In the genomic region with DNA sequence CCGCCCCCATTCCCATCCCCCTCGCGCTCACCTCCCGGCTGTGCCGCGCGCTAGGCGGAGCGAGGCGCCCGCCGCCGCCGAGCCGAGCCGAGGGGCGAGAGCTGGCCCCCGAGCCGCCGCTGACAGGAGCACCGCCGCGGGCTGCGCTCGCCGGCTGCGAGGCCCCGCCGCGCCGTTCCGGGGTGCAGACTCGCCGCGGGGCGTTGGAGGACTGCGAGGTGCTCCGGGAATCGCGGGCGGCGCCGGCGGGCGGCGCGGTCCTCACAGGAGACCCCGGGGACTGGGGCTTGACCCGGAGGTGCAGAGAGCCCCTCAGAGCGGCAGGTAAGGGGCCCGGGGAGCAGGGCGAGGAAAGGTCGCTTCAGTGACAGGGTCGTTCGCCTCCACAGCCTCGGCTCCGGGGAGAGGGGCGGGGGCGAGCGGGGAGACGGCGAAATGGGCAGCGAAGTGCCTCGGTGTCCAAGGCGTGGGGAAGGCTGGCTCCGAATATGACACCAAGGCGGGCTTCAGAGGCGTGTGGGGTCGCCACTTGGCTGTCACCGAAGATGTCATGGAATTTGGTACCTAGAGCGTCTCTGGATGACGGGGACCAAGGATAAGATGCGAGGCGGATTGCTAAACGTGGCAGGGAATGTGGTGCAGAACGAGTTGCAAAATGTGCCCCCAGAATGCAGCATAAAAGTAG, we compare ENCODE assay signal across 8 cellular contexts. TPM values are rescaled to one million over a fixed set of nuclear protein-coding genes. Genes with fewer than 3 reads are reported as not detected.
DNase-seq lines count a peak whose midpoint lies in the region; ATAC-seq and TF ChIP-seq lines count a peak whose summit lies in the region.

No MANE protein-coding gene starts in this region.

- H3K27ac Mint-ChIP-seq in natural killer cell treated with Interleukin-12 subunit alpha and Interleukin-12 subunit beta and Interleukin-15 and Interleukin-18, amount 100 ng/mL, for 72 hours = peak overlapping the region; percentile 24 to 69

- H3K4me3 ChIP-seq in AG10803 (ENCODE audit: low read length) = peak overlapping the region; percentile 76
- H3K4me3 ChIP-seq in LNCaP clone FGC (ENCODE audit: low read depth, low read length) = peak overlapping the region; percentile 75

- peaks cover 24 to 34% of the 10 kb centered on the region in 2 donors for H3K4me1 Mint-ChIP-seq in natural killer cell treated with Interleukin-12 subunit alpha and Interleukin-12 subunit beta and Interleukin-15 and Interleukin-18, amount 100 ng/mL, for 72 hours (ENCODE audit: low read depth in 2 of 2)

- no peak for DNase-seq in AG10803 (ENCODE audit: low read depth)
- no peak for DNase-seq in LNCaP clone FGC (ENCODE audit: low read depth)
- DNase-seq in activated CD8-positive, alpha-beta memory T cell treated with anti-CD3 and anti-CD28 coated beads for 48 hours (ENCODE audit: low read depth in 2 of 3, low spot score in 2 of 3) = peak in 2 of 3 experiments; percentile 2 to 7
- no peak for DNase-seq in natural killer cell treated with Interleukin-12 subunit alpha and Interleukin-12 subunit beta and Interleukin-15 and Interleukin-18, amount 100 ng/mL, for 72 hours (ENCODE audit: low spot score)

- no peaks in the 10 kb centered on the region for H3K9me3 Mint-ChIP-seq in natural killer cell treated with Interleukin-12 subunit alpha and Interleukin-12 subunit beta and Interleukin-15 and Interleukin-18, amount 100 ng/mL, for 72 hours

- peaks cover 12 to 23% of the 10 kb centered on the region in 2 donors for H3K27me3 Mint-ChIP-seq in natural killer cell treated with Interleukin-12 subunit alpha and Interleukin-12 subunit beta and Interleukin-15 and Interleukin-18, amount 100 ng/mL, for 72 hours

- no peaks in the 10 kb centered on the region for H3K36me3 Mint-ChIP-seq in natural killer cell treated with Interleukin-12 subunit alpha and Interleukin-12 subunit beta and Interleukin-15 and Interleukin-18, amount 100 ng/mL, for 72 hours

- TF ChIP-seq CTCF in AG10803 (conservative IDR thresholded peaks at IDR 0.05; ENCODE audit: low read length) (no peak), LNCaP clone FGC (IDR thresholded peaks at IDR 0.05; ENCODE audit: control insufficient read depth, extremely low read depth, insufficient read depth) (no peak)

- peak overlapping the region; percentile 69 for H3K27ac ChIP-seq in temporal lobe (ENCODE audit: low read depth, low read length)

- ATAC-seq in GM19351 (IDR thresholded peaks at IDR 0.05; ENCODE audit: unreplicated experiment) (peak; percentile 46), esophagus mucosa (peak; percentile 69), HG03045 (IDR thresholded peaks at IDR 0.05; ENCODE audit: unreplicated experiment) (no peak)
- peak in 1 of 2 donors; percentile 77 for ATAC-seq in natural killer cell treated with Interleukin-12 subunit alpha and Interleukin-12 subunit beta and Interleukin-15 and Interleukin-18, amount 100 ng/mL, for 72 hours

- peak overlapping the region; percentile 89 for H3K4me3 Mint-ChIP-seq in natural killer cell treated with Interleukin-12 subunit alpha and Interleukin-12 subunit beta and Interleukin-15 and Interleukin-18, amount 100 ng/mL, for 72 hours

RNA-seq across cellular contexts. Expression of a gene that starts 0.5 kb away (rescaled TPM):
- total RNA-seq in esophagus mucosa (28.2 TPM), temporal lobe (140 TPM)
- 10 to 100 TPM in 1 of 2 donors, 1 to 10 TPM in 1; 8.8 to 17.4 TPM for total RNA-seq in natural killer cell treated with Interleukin-12 subunit alpha and Interleukin-12 subunit beta and Interleukin-15 and Interleukin-18, amount 100 ng/mL, for 72 hours

Comparison
In these comparisons a context has a peak if more than half of its experiments do, and no peak if none do; other contexts are left out.
1. DNase-seq: peak in activated CD8-positive, alpha-beta memory T cell treated with anti-CD3 and anti-CD28 coated beads for 48 hours (2 of 3); none in AG10803 (single experiment), LNCaP clone FGC (single experiment) and natural killer cell treated with Interleukin-12 subunit alpha and Interleukin-12 subunit beta and Interleukin-15 and Interleukin-18, amount 100 ng/mL, for 72 hours (single experiment).